1 cellular context compared by ENCODE assay signal in genomic region chr15:74954515-74954914, GRCh38.
TF ChIP-seq lines count a peak whose summit lies in the region.

No MANE protein-coding gene starts in this region.

TF ChIP-seq in K562, 482 proteins besides CTCF, POLR2A, EP300 and RAD21 (continues in another document):
- TF ChIP-seq SIX5 (IDR thresholded peaks at IDR 0.05; ENCODE audit: borderline replicate concordance in 1 of 2, insufficient read depth in 1 of 2, low read depth in 1 of 2, low read length in 2 of 2) (no peak), MED1 (CRISPR knock-in tag; IDR thresholded peaks at IDR 0.05; ENCODE audit: borderline replicate concordance) (no peak), HNRNPUL1 (IDR thresholded peaks at IDR 0.05; ENCODE audit: low read length) (no peak), NR0B1 (IDR thresholded peaks at IDR 0.05; ENCODE audit: partially characterized antibody) (no peak), PHB (CRISPR knock-in tag; IDR thresholded peaks at IDR 0.05) (no peak), GTF3C2 (IDR thresholded peaks at IDR 0.05; ENCODE audit: borderline replicate concordance, extremely low read depth, insufficient read length) (no peak), ERF (CRISPR knock-in tag; IDR thresholded peaks at IDR 0.05) (peak; percentile 84; the same call in 1 of the 2 replicates), THAP12 (CRISPR knock-in tag; IDR thresholded peaks at IDR 0.05) (no peak), ZNF280B (CRISPR knock-in tag; IDR thresholded peaks at IDR 0.05) (no peak), SREBF2 (CRISPR knock-in tag; IDR thresholded peaks at IDR 0.05) (no peak), RFX5 (IDR thresholded peaks at IDR 0.05; ENCODE audit: low read depth, low read length) (no peak), TAL1 (IDR thresholded peaks at IDR 0.05) (peak; percentile 99), L3MBTL2 (IDR thresholded peaks at IDR 0.05) (peak; percentile 60), SFPQ (IDR thresholded peaks at IDR 0.05; ENCODE audit: low read depth, low read length) (no peak), TBP (optimal IDR thresholded peaks at IDR 0.05; ENCODE audit: low read depth, low read length) (no peak), RBM17 (IDR thresholded peaks at IDR 0.05; ENCODE audit: borderline replicate concordance, low read depth, low read length) (no peak), MGA (IDR thresholded peaks at IDR 0.05) (no peak), TCF7L2 (IDR thresholded peaks at IDR 0.05; ENCODE audit: low read depth, low read length) (no peak), ZNF589 (CRISPR knock-in tag; IDR thresholded peaks at IDR 0.05; ENCODE audit: low read depth) (peak; percentile 98), HBP1 (CRISPR knock-in tag; IDR thresholded peaks at IDR 0.05) (no peak), SOX6 (IDR thresholded peaks at IDR 0.05) (peak; percentile 97), BRF2 (IDR thresholded peaks at IDR 0.05; ENCODE audit: borderline replicate concordance, insufficient read depth, insufficient read length) (no peak)
- TF ChIP-seq, protein P1, sequence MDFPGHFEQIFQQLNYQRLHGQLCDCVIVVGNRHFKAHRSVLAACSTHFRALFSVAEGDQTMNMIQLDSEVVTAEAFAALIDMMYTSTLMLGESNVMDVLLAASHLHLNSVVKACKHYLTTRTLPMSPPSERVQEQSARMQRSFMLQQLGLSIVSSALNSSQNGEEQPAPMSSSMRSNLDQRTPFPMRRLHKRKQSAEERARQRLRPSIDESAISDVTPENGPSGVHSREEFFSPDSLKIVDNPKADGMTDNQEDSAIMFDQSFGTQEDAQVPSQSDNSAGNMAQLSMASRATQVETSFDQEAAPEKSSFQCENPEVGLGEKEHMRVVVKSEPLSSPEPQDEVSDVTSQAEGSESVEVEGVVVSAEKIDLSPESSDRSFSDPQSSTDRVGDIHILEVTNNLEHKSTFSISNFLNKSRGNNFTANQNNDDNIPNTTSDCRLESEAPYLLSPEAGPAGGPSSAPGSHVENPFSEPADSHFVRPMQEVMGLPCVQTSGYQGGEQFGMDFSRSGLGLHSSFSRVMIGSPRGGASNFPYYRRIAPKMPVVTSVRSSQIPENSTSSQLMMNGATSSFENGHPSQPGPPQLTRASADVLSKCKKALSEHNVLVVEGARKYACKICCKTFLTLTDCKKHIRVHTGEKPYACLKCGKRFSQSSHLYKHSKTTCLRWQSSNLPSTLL (IDR thresholded peaks at IDR 0.05) = no peak
